In the genomic region with DNA sequence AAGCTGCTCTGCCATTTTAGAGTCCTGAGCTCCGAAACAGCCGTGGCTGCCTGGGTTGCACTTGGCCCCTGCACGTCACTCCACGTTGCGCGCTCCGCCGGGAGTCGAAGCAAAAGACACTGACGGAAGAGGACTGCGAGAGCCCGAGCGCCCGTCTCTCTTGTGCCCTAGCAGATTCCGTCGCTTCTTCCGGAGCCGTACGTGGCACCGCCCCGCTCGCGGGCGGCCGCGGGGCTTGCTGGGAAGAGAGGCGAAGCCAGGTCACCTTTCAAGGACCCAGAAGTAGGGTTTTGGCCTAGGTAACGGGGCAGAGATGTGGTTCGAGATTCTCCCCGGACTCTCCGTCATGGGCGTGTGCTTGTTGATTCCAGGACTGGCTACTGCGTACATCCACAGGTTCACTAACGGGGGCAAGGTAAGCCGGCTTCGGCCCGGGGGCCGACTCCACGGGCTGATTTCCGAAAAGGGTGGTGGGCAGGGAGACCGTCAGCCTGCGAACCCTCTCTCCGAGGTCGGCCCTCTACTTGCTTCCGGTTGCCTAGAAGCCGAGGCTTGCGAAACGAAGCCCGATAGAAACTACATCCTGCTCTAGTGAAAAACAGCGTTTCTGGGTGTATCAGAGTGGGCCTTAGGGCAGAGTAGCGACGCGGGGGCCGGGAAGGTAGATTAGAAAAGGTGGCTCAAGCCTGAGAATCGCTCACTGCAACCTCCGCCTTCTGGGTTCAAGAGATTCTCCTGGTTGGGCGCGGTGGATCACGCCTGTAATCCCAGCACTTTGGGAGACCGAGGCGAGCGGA, we compare ENCODE assay signal across 1 cellular context.
TF ChIP-seq lines count a peak whose summit lies in the region.

A gene (plus strand): TSS at position 234 of the 797 bp plus-strand sequence. CDS start 80 bp downstream, at position 314.
A gene (minus strand): TSS at position 135 of the 797 bp plus-strand sequence. CDS start 120 bp downstream, at position 15.

TF ChIP-seq in HEK293, 187 proteins besides CTCF, POLR2A, EP300 and RAD21 (continued from another document):
- TF ChIP-seq, protein P1, sequence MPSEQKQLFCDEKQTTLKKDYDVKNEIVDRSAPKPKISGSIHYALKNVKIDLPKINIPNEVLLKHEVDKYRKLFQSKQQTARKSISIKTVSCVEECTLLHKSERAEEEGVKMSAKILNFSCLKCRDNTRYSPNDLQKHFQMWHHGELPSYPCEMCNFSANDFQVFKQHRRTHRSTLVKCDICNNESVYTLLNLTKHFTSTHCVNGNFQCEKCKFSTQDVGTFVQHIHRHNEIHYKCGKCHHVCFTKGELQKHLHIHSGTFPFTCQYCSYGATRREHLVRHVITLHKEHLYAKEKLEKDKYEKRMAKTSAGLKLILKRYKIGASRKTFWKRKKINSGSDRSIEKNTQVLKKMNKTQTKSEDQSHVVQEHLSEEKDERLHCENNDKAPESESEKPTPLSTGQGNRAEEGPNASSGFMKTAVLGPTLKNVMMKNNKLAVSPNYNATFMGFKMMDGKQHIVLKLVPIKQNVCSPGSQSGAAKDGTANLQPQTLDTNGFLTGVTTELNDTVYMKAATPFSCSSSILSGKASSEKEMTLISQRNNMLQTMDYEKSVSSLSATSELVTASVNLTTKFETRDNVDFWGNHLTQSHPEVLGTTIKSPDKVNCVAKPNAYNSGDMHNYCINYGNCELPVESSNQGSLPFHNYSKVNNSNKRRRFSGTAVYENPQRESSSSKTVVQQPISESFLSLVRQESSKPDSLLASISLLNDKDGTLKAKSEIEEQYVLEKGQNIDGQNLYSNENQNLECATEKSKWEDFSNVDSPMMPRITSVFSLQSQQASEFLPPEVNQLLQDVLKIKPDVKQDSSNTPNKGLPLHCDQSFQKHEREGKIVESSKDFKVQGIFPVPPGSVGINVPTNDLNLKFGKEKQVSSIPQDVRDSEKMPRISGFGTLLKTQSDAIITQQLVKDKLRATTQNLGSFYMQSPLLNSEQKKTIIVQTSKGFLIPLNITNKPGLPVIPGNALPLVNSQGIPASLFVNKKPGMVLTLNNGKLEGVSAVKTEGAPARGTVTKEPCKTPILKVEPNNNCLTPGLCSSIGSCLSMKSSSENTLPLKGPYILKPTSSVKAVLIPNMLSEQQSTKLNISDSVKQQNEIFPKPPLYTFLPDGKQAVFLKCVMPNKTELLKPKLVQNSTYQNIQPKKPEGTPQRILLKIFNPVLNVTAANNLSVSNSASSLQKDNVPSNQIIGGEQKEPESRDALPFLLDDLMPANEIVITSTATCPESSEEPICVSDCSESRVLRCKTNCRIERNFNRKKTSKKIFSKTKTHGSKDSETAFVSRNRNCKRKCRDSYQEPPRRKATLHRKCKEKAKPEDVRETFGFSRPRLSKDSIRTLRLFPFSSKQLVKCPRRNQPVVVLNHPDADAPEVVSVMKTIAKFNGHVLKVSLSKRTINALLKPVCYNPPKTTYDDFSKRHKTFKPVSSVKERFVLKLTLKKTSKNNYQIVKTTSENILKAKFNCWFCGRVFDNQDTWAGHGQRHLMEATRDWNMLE (tag by site-specific recombination; conservative IDR thresholded peaks at IDR 0.05; ENCODE audit: low read depth), result peak; percentile 41; the same call in 1 of the 2 replicates
- no peak for TF ChIP-seq ZNF677 (tag by site-specific recombination; IDR thresholded peaks at IDR 0.05)
- TF ChIP-seq OVOL3 (tag by site-specific recombination; IDR thresholded peaks at IDR 0.05), result 0 out of 2 replicates have a peak, but pooled peaks have one; percentile 33
- TF ChIP-seq, protein P2, sequence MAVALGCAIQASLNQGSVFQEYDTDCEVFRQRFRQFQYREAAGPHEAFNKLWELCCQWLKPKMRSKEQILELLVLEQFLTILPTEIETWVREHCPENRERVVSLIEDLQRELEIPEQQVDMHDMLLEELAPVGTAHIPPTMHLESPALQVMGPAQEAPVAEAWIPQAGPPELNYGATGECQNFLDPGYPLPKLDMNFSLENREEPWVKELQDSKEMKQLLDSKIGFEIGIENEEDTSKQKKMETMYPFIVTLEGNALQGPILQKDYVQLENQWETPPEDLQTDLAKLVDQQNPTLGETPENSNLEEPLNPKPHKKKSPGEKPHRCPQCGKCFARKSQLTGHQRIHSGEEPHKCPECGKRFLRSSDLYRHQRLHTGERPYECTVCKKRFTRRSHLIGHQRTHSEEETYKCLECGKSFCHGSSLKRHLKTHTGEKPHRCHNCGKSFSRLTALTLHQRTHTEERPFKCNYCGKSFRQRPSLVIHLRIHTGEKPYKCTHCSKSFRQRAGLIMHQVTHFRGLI (tag by site-specific recombination; IDR thresholded peaks at IDR 0.05), result peak; percentile 95
- TF ChIP-seq, protein P3, sequence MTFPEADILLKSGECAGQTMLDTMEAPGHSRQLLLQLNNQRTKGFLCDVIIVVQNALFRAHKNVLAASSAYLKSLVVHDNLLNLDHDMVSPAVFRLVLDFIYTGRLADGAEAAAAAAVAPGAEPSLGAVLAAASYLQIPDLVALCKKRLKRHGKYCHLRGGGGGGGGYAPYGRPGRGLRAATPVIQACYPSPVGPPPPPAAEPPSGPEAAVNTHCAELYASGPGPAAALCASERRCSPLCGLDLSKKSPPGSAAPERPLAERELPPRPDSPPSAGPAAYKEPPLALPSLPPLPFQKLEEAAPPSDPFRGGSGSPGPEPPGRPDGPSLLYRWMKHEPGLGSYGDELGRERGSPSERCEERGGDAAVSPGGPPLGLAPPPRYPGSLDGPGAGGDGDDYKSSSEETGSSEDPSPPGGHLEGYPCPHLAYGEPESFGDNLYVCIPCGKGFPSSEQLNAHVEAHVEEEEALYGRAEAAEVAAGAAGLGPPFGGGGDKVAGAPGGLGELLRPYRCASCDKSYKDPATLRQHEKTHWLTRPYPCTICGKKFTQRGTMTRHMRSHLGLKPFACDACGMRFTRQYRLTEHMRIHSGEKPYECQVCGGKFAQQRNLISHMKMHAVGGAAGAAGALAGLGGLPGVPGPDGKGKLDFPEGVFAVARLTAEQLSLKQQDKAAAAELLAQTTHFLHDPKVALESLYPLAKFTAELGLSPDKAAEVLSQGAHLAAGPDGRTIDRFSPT (tag by site-specific recombination; IDR thresholded peaks at IDR 0.05), result peak; percentile 77
- TF ChIP-seq ZNF10 (tag by site-specific recombination; IDR thresholded peaks at IDR 0.05), result peak; percentile 25; the same call in 1 of the 2 replicates
- TF ChIP-seq SCRT2 (tag by site-specific recombination; IDR thresholded peaks at IDR 0.05), result peak; percentile 58; the same call in 1 of the 2 replicates
- TF ChIP-seq ZNF394 (tag by site-specific recombination; IDR thresholded peaks at IDR 0.05; ENCODE audit: borderline replicate concordance), result peak; percentile 27; the same call in 1 of the 2 replicates
- TF ChIP-seq, protein P4, sequence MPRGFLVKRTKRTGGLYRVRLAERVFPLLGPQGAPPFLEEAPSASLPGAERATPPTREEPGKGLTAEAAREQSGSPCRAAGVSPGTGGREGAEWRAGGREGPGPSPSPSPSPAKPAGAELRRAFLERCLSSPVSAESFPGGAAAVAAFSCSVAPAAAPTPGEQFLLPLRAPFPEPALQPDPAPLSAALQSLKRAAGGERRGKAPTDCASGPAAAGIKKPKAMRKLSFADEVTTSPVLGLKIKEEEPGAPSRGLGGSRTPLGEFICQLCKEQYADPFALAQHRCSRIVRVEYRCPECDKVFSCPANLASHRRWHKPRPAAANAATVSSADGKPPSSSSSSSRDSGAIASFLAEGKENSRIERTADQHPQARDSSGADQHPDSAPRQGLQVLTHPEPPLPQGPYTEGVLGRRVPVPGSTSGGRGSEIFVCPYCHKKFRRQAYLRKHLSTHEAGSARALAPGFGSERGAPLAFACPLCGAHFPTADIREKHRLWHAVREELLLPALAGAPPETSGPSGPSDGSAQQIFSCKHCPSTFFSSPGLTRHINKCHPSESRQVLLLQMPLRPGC (tag by site-specific recombination; IDR thresholded peaks at IDR 0.05), result 0 out of 2 replicates have a peak, but pooled peaks have one; percentile 9
- TF ChIP-seq, protein P5, sequence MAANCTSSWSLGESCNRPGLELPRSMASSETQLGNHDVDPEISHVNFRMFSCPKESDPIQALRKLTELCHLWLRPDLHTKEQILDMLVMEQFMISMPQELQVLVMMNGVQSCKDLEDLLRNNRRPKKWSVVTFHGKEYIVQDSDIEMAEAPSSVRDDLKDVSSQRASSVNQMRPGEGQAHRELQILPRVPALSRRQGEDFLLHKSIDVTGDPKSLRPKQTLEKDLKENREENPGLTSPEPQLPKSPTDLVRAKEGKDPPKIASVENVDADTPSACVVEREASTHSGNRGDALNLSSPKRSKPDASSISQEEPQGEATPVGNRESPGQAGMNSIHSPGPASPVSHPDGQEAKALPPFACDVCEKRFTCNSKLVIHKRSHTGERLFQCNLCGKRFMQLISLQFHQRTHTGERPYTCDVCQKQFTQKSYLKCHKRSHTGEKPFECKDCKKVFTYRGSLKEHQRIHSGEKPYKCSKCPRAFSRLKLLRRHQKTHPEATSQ (tag by site-specific recombination; IDR thresholded peaks at IDR 0.05), result no peak
TF ChIP-seq in HEK293: peak in this region for 47.
